10 cellular contexts compared by ENCODE assay signal in the genomic region with DNA sequence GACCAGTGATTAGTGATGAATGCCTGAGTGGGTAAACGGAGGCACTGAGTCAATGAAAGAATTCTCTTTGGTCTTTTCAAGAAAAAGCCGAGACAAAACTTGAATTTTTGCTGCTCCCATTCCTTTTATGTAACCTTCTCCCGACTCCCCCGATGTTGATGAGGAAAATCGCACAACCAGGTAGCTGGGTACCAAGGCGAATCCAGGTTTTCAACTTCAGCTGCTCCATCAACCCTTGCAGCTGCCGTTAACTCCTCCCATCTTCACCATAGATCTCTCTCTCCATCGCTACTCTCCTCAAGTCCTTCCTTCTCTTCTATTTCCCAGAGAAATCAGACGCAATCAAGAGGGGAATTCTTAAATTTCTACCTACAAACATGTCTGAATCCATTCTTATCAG. TPM values are rescaled to one million over a fixed set of nuclear protein-coding genes. Genes with fewer than 3 reads are reported as not detected.
DNase-seq lines count a peak whose midpoint lies in the region; ATAC-seq and TF ChIP-seq lines count a peak whose summit lies in the region.
"Had no signal": no experiment of that assay in that cellular context is flagged by ENCODE, and none has a peak within 500 bp of the region (broad histone marks: within the 10 kb centered on the region; RNA-seq: fewer than 3 reads in every experiment).

No MANE protein-coding gene starts in this region.

- H3K4me3 ChIP-seq in WERI-Rb-1 (ENCODE audit: low read depth, low read length): peak overlapping the region; percentile 40
- H3K4me3 ChIP-seq in iPS-20b (ENCODE audit: low read length): peak overlapping the region; percentile 67
- H3K4me3 ChIP-seq in tibial artery: peak overlapping the region; percentile 46 to 59

- DNase-seq in NCI-H748 (lab: John Stamatoyannopoulos, UW; ENCODE audit: unreplicated experiment) (peak; percentile 9), NCI-H748 treated with DMSO at 0.1 percent for 48 hours (lab: John Stamatoyannopoulos, UW) (no peak), WERI-Rb-1 (no peak), tibial artery (no peak), HT-29 (ENCODE audit: low spot score) (no peak)

- intact Hi-C loops in tibial artery (cut with DNase I; ENCODE audit: low total_unique reads): no loop called here

- peak overlapping the region; percentile 2; the same call in 1 of the 2 replicates for H3K9ac ChIP-seq in iPS-20b (ENCODE audit: low read depth, low read length)

- H3K27me3 ChIP-seq in WERI-Rb-1 (ENCODE audit: insufficient read depth, low read depth, severe bottlenecking) (peaks cover 5% of the 10 kb centered on the region), iPS-20b (ENCODE audit: insufficient read depth, low read length) (peaks cover 44% of the 10 kb centered on the region), tibial artery (no peaks in the 10 kb centered on the region)

- no peak overlapping the region for H3K27ac ChIP-seq in WERI-Rb-1
- no peak overlapping the region for H3K27ac ChIP-seq in iPS-20b (ENCODE audit: low read length)
- H3K27ac ChIP-seq in tibial artery: peak overlapping the region; percentile 40 to 63

- H3K36me3 ChIP-seq in WERI-Rb-1 (no peaks in the 10 kb centered on the region), iPS-20b (ENCODE audit: insufficient read depth, low read depth, low read length) (no peaks in the 10 kb centered on the region), tibial artery (no peaks in the 10 kb centered on the region)

- no peak for TF ChIP-seq CTCF in WERI-Rb-1 (IDR thresholded peaks at IDR 0.05; ENCODE audit: low read depth, low read length)
- no peak for TF ChIP-seq CTCF in tibial artery (IDR thresholded peaks at IDR 0.05)

- H3K4me1 ChIP-seq in iPS-20b (ENCODE audit: insufficient read depth, low read length): peaks cover 26% of the 10 kb centered on the region
- peaks cover 0 to 25% (median 17%) of the 10 kb centered on the region in 4 donors for H3K4me1 ChIP-seq in tibial artery

- ATAC-seq in HG03342 (IDR thresholded peaks at IDR 0.05; ENCODE audit: unreplicated experiment) (no peak), GM19467 (IDR thresholded peaks at IDR 0.05; ENCODE audit: unreplicated experiment) (no peak)

- H3K9me3 ChIP-seq in WERI-Rb-1 (ENCODE audit: severe bottlenecking) (no peaks in the 10 kb centered on the region), iPS-20b (ENCODE audit: insufficient read depth, low read depth, low read length) (no peaks in the 10 kb centered on the region), tibial artery (no peaks in the 10 kb centered on the region)

RNA-seq across cellular contexts. Expression of a gene that starts 0.6 kb away (rescaled TPM):
- total RNA-seq in HT-29 (2014; rRNA removed; shearing (Covaris generic)): 2.2 and 4.4 TPM in 2 replicates

RNA-seq across cellular contexts. Expression of a gene that starts 35.6 kb away (rescaled TPM):
- total RNA-seq in HT-29 (2014; rRNA removed; shearing (Covaris generic)): not detected in 2 replicates
- total RNA-seq: aorta; naive thymus-derived CD8-positive, alpha-beta T cell had no signal

RNA-seq across cellular contexts. Expression of a gene that starts 40.9 kb away (rescaled TPM):
- total RNA-seq in HT-29 (2014; rRNA removed; shearing (Covaris generic)): 0.18 and 0.25 TPM in 2 replicates
- total RNA-seq: naive thymus-derived CD8-positive, alpha-beta T cell had no signal

RNA-seq across cellular contexts. Expression of a gene that starts 41.4 kb away (rescaled TPM):
- total RNA-seq in HT-29 (2014; rRNA removed; shearing (Covaris generic)): 0.47 and 0.56 TPM in 2 replicates
- total RNA-seq: naive thymus-derived CD8-positive, alpha-beta T cell had no signal

RNA-seq across cellular contexts. Expression of a gene that starts 47.8 kb away (rescaled TPM):
- total RNA-seq in HT-29 (2014; rRNA removed; shearing (Covaris generic)): 13.3 and 14.8 TPM in 2 replicates

Comparison
In these comparisons a context has a peak if more than half of its experiments do, and no peak if none do; other contexts are left out.
1. H3K27ac ChIP-seq: peak in tibial artery (2 of 2); none in WERI-Rb-1 (single experiment) and iPS-20b (single experiment).
2. Peak in every context shown above with its lines, with median percentiles within 50 percentile points of each other: H3K4me3 ChIP-seq.